ENCODE assay signal across 1 cellular context in genomic region chr11:113334183-113334582, GRCh38.
TF ChIP-seq lines count a peak whose summit lies in the region.

No MANE protein-coding gene starts in this region.

TF ChIP-seq in GM12878, 131 proteins besides CTCF, POLR2A, EP300 and RAD21 (continued from another document):
- no peak for TF ChIP-seq CHD2 (IDR thresholded peaks at IDR 0.05; ENCODE audit: borderline replicate concordance, low read depth, low read length)
- TF ChIP-seq MXI1 (IDR thresholded peaks at IDR 0.05; ENCODE audit: low read depth, low read length) = no peak
- no peak for TF ChIP-seq SUPT20H (IDR thresholded peaks at IDR 0.05; ENCODE audit: borderline replicate concordance, control insufficient read depth, low read depth, low read length)
- TF ChIP-seq BRCA1 (IDR thresholded peaks at IDR 0.05; ENCODE audit: low read depth, low read length) = no peak
- TF ChIP-seq IRF4 (IDR thresholded peaks at IDR 0.05; ENCODE audit: low read depth, low read length) = 0 out of 2 replicates have a peak, but pooled peaks have one; percentile 12
- peak; percentile 21 for TF ChIP-seq BCL3 (IDR thresholded peaks at IDR 0.05; ENCODE audit: borderline replicate concordance, insufficient read depth, low read depth, low read length, poor library complexity, severe bottlenecking)
- no peak for TF ChIP-seq CHD1 (IDR thresholded peaks at IDR 0.05; ENCODE audit: low read depth, low read length)
- no peak for TF ChIP-seq HCFC1 (IDR thresholded peaks at IDR 0.05; ENCODE audit: low read length)
- 0 out of 2 replicates have a peak, but pooled peaks have one; percentile 23 for TF ChIP-seq RELB (IDR thresholded peaks at IDR 0.05; ENCODE audit: low read depth)
- 0 out of 2 replicates have a peak, but pooled peaks have one; percentile 21 for TF ChIP-seq CBFB (IDR thresholded peaks at IDR 0.05; ENCODE audit: low read depth)
- no peak for TF ChIP-seq NBN (IDR thresholded peaks at IDR 0.05)
- TF ChIP-seq TCF3 (IDR thresholded peaks at IDR 0.05; ENCODE audit: borderline replicate concordance, insufficient read depth, low read depth, low read length) = 0 out of 2 replicates have a peak, but pooled peaks have one; percentile 38
- TF ChIP-seq WRNIP1 (IDR thresholded peaks at IDR 0.05; ENCODE audit: borderline replicate concordance, low read depth, low read length) = no peak
- TF ChIP-seq ATF2 (IDR thresholded peaks at IDR 0.05; ENCODE audit: low read length) = peak; percentile 21; the same call in 1 of the 2 replicates
- TF ChIP-seq MAX (IDR thresholded peaks at IDR 0.05; ENCODE audit: low read depth, low read length) = no peak
- no peak for TF ChIP-seq CHD4 (IDR thresholded peaks at IDR 0.05)
- no peak for TF ChIP-seq LARP7 (IDR thresholded peaks at IDR 0.05)
- TF ChIP-seq ZBTB40 (IDR thresholded peaks at IDR 0.05; ENCODE audit: borderline replicate concordance) = no peak
- no peak for TF ChIP-seq HSF1 (IDR thresholded peaks at IDR 0.05; ENCODE audit: low read depth, low read length)
- TF ChIP-seq RCOR1 (conservative IDR thresholded peaks at IDR 0.05; ENCODE audit: low read depth, low read length) = no peak
- TF ChIP-seq E4F1 (IDR thresholded peaks at IDR 0.05; ENCODE audit: borderline replicate concordance, partially characterized antibody) = no peak
- TF ChIP-seq RB1 (IDR thresholded peaks at IDR 0.05; ENCODE audit: borderline replicate concordance) = no peak
- no peak for TF ChIP-seq SUZ12 (IDR thresholded peaks at IDR 0.05; ENCODE audit: unreplicated experiment)
- no peak for TF ChIP-seq TBL1XR1 (IDR thresholded peaks at IDR 0.05; ENCODE audit: low read depth, low read length)
- TF ChIP-seq CREB1 (IDR thresholded peaks at IDR 0.05; ENCODE audit: low read depth) = no peak
- TF ChIP-seq ZBTB33 (IDR thresholded peaks at IDR 0.05) = no peak
- TF ChIP-seq CREM (IDR thresholded peaks at IDR 0.05; ENCODE audit: low read depth) = no peak
- no peak for TF ChIP-seq NR2F1 (conservative IDR thresholded peaks at IDR 0.05)
